7 cellular contexts compared by ENCODE assay signal in genomic region chr10:69004821-69005220, GRCh38. TPM values are rescaled to one million over a fixed set of nuclear protein-coding genes. Genes with fewer than 3 reads are reported as not detected.
DNase-seq lines count a peak whose midpoint lies in the region; ATAC-seq and TF ChIP-seq lines count a peak whose summit lies in the region.

No MANE protein-coding gene starts in this region.

- no peak overlapping the region for H3K27ac ChIP-seq in lung (ENCODE audit: low read depth in 1 of 2, low read length in 1 of 2)

- POLR2A ChIA-PET in GM10248 (lab: Yijun Ruan, JAX), result interaction anchor here (0.8 to 1.6 kb wide), 3 partner anchors 86 to 130 kb away, joined by 3 to 9 read pairs (median 4); no protein-coding TSS in a partner anchor

- whole genome bisulfite sequencing in lung, 2 donors, result 2 to 4% methylated on average over 1 of the region's 1 CpG

- ATAC-seq in lung (ENCODE audit: insufficient read depth, low FRiP score) (no peak), GM19324 (IDR thresholded peaks at IDR 0.05; ENCODE audit: low FRiP score, unreplicated experiment) (no peak)

- H3K27me3 ChIP-seq in lung (ENCODE audit: control insufficient read depth, insufficient read depth), result no peaks in the 10 kb centered on the region

- DNase-seq in GM10248 (ENCODE audit: extremely low spot score), result peak; percentile 52
- peak; percentile 51 for DNase-seq in NAMALWA (ENCODE audit: low spot score)
- DNase-seq in cardiac fibroblast (ENCODE audit: low read depth in 2 of 2), result peak; percentile 81 to 83
- DNase-seq in lung (ENCODE audit: low spot score), result no peak
- no peak for DNase-seq in stimulated activated naive CD4-positive, alpha-beta T cell treated with Interleukin-2 at 50 U/mL for 16 hours (lab: John Stamatoyannopoulos, UW)
- no peak for DNase-seq in mesenteric fat pad (ENCODE audit: low spot score)

- no peak overlapping the region for H3K4me3 ChIP-seq in cardiac fibroblast (replicated peaks in 1 of 2; ENCODE audit: low read depth in 2 of 2, low read length in 2 of 2)
- H3K4me3 ChIP-seq in lung, result no peak overlapping the region

- no peaks in the 10 kb centered on the region for H3K9me3 ChIP-seq in lung (ENCODE audit: control insufficient read depth in 2 of 2, insufficient read depth in 1 of 2, low read length in 1 of 2)

- CTCF ChIA-PET in GM10248 (lab: Yijun Ruan, JAX), result interaction anchor here (0.6 to 4.4 kb wide), 35 partner anchors 10 to 403 kb away, joined by 3 to 95 read pairs (median 6); partner anchors contain the start of genes SRGN and VPS26A

- H3K36me3 ChIP-seq in lung (ENCODE audit: control insufficient read depth in 2 of 2, insufficient read depth in 2 of 2, low read length in 2 of 2), result peaks cover 6 to 14% of the 10 kb centered on the region in 2 donors

- H3K4me1 ChIP-seq in lung (ENCODE audit: control insufficient read depth in 2 of 2, insufficient read depth in 2 of 2, low read length in 2 of 2), result peaks cover 0 to 2% of the 10 kb centered on the region in 2 donors

- TF ChIP-seq CTCF in GM10248 (IDR thresholded peaks at IDR 0.05; ENCODE audit: control extremely low read depth, extremely low read depth, low read depth, missing control alignments) (peak; percentile 56), cardiac fibroblast (IDR thresholded peaks at IDR 0.05; ENCODE audit: low read depth, low read length) (peak; percentile 48), lung (IDR thresholded peaks at IDR 0.05; ENCODE audit: control extremely low read depth, extremely low read depth) (peak; percentile 51)

RNA-seq across cellular contexts. Expression of gene KIFBP, which starts 16.2 kb away (rescaled TPM):
- 10 to 100 TPM; 21.3 to 27.9 TPM for total RNA-seq in lung
- polyA plus RNA-seq in lung, result 10 to 100 TPM; 10.9 to 11.5 TPM
- 34.7 TPM for total RNA-seq in mesenteric fat pad

RNA-seq across cellular contexts. Expression of gene DDX21, which starts 48.9 kb away (rescaled TPM):
- total RNA-seq in lung (10 to 100 TPM; 39.3 to 54.5 TPM), mesenteric fat pad (110 TPM)
- polyA plus RNA-seq in lung, result 10 to 100 TPM; 20.6 to 76.6 TPM

Comparison
In these comparisons a context has a peak if more than half of its experiments do, and no peak if none do; other contexts are left out.
1. DNase-seq: peak in GM10248 (single experiment), NAMALWA (single experiment) and cardiac fibroblast (2 of 2); none in lung (single experiment), stimulated activated naive CD4-positive, alpha-beta T cell treated with Interleukin-2 at 50 U/mL for 16 hours (single experiment) and mesenteric fat pad (single experiment).
2. Peak in every context shown above with its lines, with median percentiles within 50 percentile points of each other: CTCF ChIP-seq.